8 cellular contexts compared by ENCODE assay signal in the genomic region with DNA sequence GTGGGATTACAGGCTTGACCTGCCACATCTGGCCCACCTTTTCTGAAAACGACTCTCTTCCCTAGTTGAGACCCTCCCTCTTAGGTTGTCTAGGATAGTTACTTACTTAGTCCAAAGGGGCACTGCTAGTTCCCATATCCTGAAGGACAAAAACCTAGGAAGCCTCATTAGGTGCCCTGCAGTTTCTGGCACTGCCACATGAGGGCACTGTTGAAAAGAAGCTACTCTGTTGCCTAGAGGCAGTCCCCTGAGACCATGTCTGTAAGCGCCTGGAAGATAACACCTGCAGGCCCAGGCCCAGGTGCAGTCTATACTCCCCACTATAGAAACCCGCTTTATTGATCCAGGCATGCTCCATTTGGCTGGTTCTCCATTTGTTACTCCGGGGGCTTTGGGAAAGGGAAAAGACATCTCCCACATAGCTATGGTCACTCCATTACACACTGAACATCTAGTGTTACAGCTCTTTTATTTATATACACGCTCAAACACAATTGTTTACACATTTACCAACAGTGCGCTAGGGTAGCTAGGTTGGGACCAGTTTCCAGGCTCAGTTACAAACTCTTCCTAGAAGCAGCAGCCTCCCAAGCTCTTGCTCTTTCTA.
DNase-seq lines count a peak whose midpoint lies in the region; ATAC-seq and TF ChIP-seq lines count a peak whose summit lies in the region.

No MANE protein-coding gene starts in this region.

- POLR2A ChIA-PET in Caco-2 (lab: Charles Lee): no interaction called here

- no peak for TF ChIP-seq POLR2A in gastroesophageal sphincter (IDR thresholded peaks at IDR 0.05)

- intact Hi-C loops in Caco-2 (cut with micrococcal nuclease; ENCODE audit: unreplicated experiment): loop anchor here (1.0 to 5.0 kb wide), 3 partner anchors 75 to 172 kb away; no protein-coding TSS in a partner anchor

- H3K4me1 ChIP-seq in Caco-2: no peaks in the 10 kb centered on the region
- H3K4me1 ChIP-seq in gastroesophageal sphincter: no peaks in the 10 kb centered on the region

- no peaks in the 10 kb centered on the region for H3K36me3 Mint-ChIP-seq in Caco-2 (ENCODE audit: insufficient read depth, unreplicated experiment)
- H3K36me3 Mint-ChIP-seq in stimulated activated effector memory CD8-positive, alpha-beta T cell treated with anti-CD3 and anti-CD28 coated beads, Interleukin-12 subunit alpha, Interleukin-12 subunit beta, amount 100 ng/mL, for 72 hours: peaks cover 14% of the 10 kb centered on the region

- H3K4me1 Mint-ChIP-seq in Caco-2 (ENCODE audit: low read depth, unreplicated experiment): no peaks in the 10 kb centered on the region
- H3K4me1 Mint-ChIP-seq in stimulated activated effector memory CD8-positive, alpha-beta T cell treated with anti-CD3 and anti-CD28 coated beads, Interleukin-12 subunit alpha, Interleukin-12 subunit beta, amount 100 ng/mL, for 72 hours: peaks cover 11% of the 10 kb centered on the region

- H3K27me3 ChIP-seq in Caco-2 (replicated peaks; ENCODE audit: control insufficient read depth, insufficient read depth, low read length): no peaks in the 10 kb centered on the region
- H3K27me3 ChIP-seq in gastroesophageal sphincter: no peaks in the 10 kb centered on the region

- H3K27ac ChIP-seq in gastroesophageal sphincter: no peak overlapping the region

- no peak overlapping the region for H3K4me3 ChIP-seq in Caco-2 (ENCODE audit: low read depth, low read length)
- H3K4me3 ChIP-seq in gastroesophageal sphincter: no peak overlapping the region

- no peak overlapping the region for H3K27ac Mint-ChIP-seq in Caco-2 (ENCODE audit: unreplicated experiment)
- H3K27ac Mint-ChIP-seq in stimulated activated effector memory CD8-positive, alpha-beta T cell treated with anti-CD3 and anti-CD28 coated beads, Interleukin-12 subunit alpha, Interleukin-12 subunit beta, amount 100 ng/mL, for 72 hours: no peak overlapping the region

- TF ChIP-seq EP300 in gastroesophageal sphincter (IDR thresholded peaks at IDR 0.05): no peak

- H3K9me3 ChIP-seq in Caco-2: 0 out of 2 replicates have a peak, but pooled peaks cover 3% of the 10 kb centered on the region
- peaks cover 0 to 8% (median 0%) of the 10 kb centered on the region in 3 donors for H3K9me3 ChIP-seq in gastroesophageal sphincter

- H3K27me3 Mint-ChIP-seq in Caco-2 (ENCODE audit: insufficient read depth, unreplicated experiment): no peaks in the 10 kb centered on the region

- no peaks in the 10 kb centered on the region for H3K9me3 Mint-ChIP-seq in Caco-2 (ENCODE audit: unreplicated experiment)
- H3K9me3 Mint-ChIP-seq in stimulated activated effector memory CD8-positive, alpha-beta T cell treated with anti-CD3 and anti-CD28 coated beads, Interleukin-12 subunit alpha, Interleukin-12 subunit beta, amount 100 ng/mL, for 72 hours: peaks cover 16% of the 10 kb centered on the region

- DNase-seq in Caco-2: peak; percentile 67 to 71
- DNase-seq in HK-2 (ENCODE audit: unreplicated experiment): peak; percentile 22
- peak; percentile 34 for DNase-seq in SHP77 treated with DMSO at 0.1 percent for 48 hours (lab: John Stamatoyannopoulos, UW)
- DNase-seq in stimulated activated CD8-positive, alpha-beta memory T cell treated with anti-CD3 and anti-CD28 coated beads, Interleukin-4, amount 100 ng/mL, for 48 hours: peak; percentile 68
- no peak for DNase-seq in stimulated activated effector memory CD8-positive, alpha-beta T cell treated with anti-CD3 and anti-CD28 coated beads, Interleukin-12 subunit alpha, Interleukin-12 subunit beta, amount 100 ng/mL, for 72 hours (ENCODE audit: low spot score in 2 of 2)

- no peak overlapping the region for H3K4me3 Mint-ChIP-seq in Caco-2 (ENCODE audit: unreplicated experiment)
- no peak overlapping the region for H3K4me3 Mint-ChIP-seq in stimulated activated effector memory CD8-positive, alpha-beta T cell treated with anti-CD3 and anti-CD28 coated beads, Interleukin-12 subunit alpha, Interleukin-12 subunit beta, amount 100 ng/mL, for 72 hours

- CTCF ChIA-PET in Caco-2 (lab: Charles Lee): interaction anchor here (0.6 to 2.1 kb wide), 14 partner anchors 9 to 334 kb away, joined by 3 to 8 read pairs (median 4); a partner anchor contains a TSS

- peak; percentile 82 to 85 for TF ChIP-seq CTCF in Caco-2 (IDR thresholded peaks at IDR 0.05; ENCODE audit: insufficient read depth in 1 of 2, low read depth in 1 of 2, low read length in 1 of 2, severe bottlenecking in 1 of 2, unreplicated experiment in 1 of 2)
- TF ChIP-seq CTCF in gastroesophageal sphincter (IDR thresholded peaks at IDR 0.05): peak; percentile 30 to 60 (median 40)

- 63 to 69% methylated on average over 5 of the region's 6 CpGs for WGBS in gastroesophageal sphincter (ENCODE audit: low coverage in 1 of 2), 2 donors

- no TSS peak for BruUV-seq in Caco-2 (replicated peaks; lab: Mats Ljungman, UMichigan)

- H3K36me3 ChIP-seq in Caco-2 (ENCODE audit: control insufficient read depth, insufficient read depth, low read length) (no peaks in the 10 kb centered on the region), gastroesophageal sphincter (no peaks in the 10 kb centered on the region)

- ATAC-seq in gastroesophageal sphincter: no peak
- no peak for ATAC-seq in HG03135 (IDR thresholded peaks at IDR 0.05; ENCODE audit: unreplicated experiment)
- no peak for ATAC-seq in HG02678 (IDR thresholded peaks at IDR 0.05; ENCODE audit: unreplicated experiment)
- ATAC-seq in stimulated activated effector memory CD8-positive, alpha-beta T cell treated with anti-CD3 and anti-CD28 coated beads, Interleukin-12 subunit alpha, Interleukin-12 subunit beta, amount 100 ng/mL, for 72 hours: no peak

Comparison
In these comparisons a context has a peak if more than half of its experiments do, and no peak if none do; other contexts are left out.
1. DNase-seq: peak in Caco-2 (2 of 2), HK-2 (single experiment), SHP77 treated with DMSO at 0.1 percent for 48 hours (single experiment) and stimulated activated CD8-positive, alpha-beta memory T cell treated with anti-CD3 and anti-CD28 coated beads, Interleukin-4, amount 100 ng/mL, for 48 hours (single experiment); none in stimulated activated effector memory CD8-positive, alpha-beta T cell treated with anti-CD3 and anti-CD28 coated beads, Interleukin-12 subunit alpha, Interleukin-12 subunit beta, amount 100 ng/mL, for 72 hours (0 of 2).